16 cellular contexts compared by ENCODE assay signal in genomic region chr5:149785341-149785740, GRCh38. TPM values are rescaled to one million over a fixed set of nuclear protein-coding genes. Genes with fewer than 3 reads are reported as not detected.
DNase-seq lines count a peak whose midpoint lies in the region; ATAC-seq and TF ChIP-seq lines count a peak whose summit lies in the region.
"Had no signal": no experiment of that assay in that cellular context is flagged by ENCODE, and none has a peak within 500 bp of the region (broad histone marks: within the 10 kb centered on the region; RNA-seq: fewer than 3 reads in every experiment).

No MANE protein-coding gene starts in this region.

- TF ChIP-seq CTCF in heart right ventricle (IDR thresholded peaks at IDR 0.05) = no peak
- TF ChIP-seq CTCF in LNCaP clone FGC (IDR thresholded peaks at IDR 0.05; ENCODE audit: control insufficient read depth, extremely low read depth, insufficient read depth) = no peak
- no peak for TF ChIP-seq CTCF in mucosa of descending colon (IDR thresholded peaks at IDR 0.05)
- no peak for TF ChIP-seq CTCF in transverse colon (IDR thresholded peaks at IDR 0.05)

- WGBS in heart right ventricle, 2 donors = 78 to 79% methylated on average over 6 of the region's 6 CpGs
- 55 to 65% methylated on average over 2 to 6 of the region's 6 CpGs for WGBS in transverse colon (ENCODE audit: low coverage in 1 of 2), 2 donors

- ATAC-seq in heart right ventricle = no peak
- no peak for ATAC-seq in left cardiac atrium
- peak; percentile 71 for ATAC-seq in mucosa of descending colon
- ATAC-seq in stimulated activated memory B cell treated with anti-CD40 and anti-IgM and Interleukin-4, amounts not matched to agents 10 μg/mL and 1 μg/mL and 100 μg/mL, for 72 hours = no peak
- ATAC-seq in activated CD8-positive, alpha-beta T cell treated with anti-CD3 and anti-CD28 coated beads, Interleukin-2, amount 10 ng/mL, durations not matched to agents 7 days and 5 days = no peak
- ATAC-seq: CD8-positive, alpha-beta T cell; K562; Panc1 had no signal

- TF ChIP-seq POLR2A in transverse colon (IDR thresholded peaks at IDR 0.05) = peak; percentile 58

- DNase-seq in heart right ventricle (no peak), left cardiac atrium (no peak), LNCaP clone FGC (ENCODE audit: low read depth) (peak; percentile 92), mucosa of descending colon (peak in 2 of 3 donors; percentile 65 to 66), transverse colon (peak; percentile 63)
- DNase-seq in activated CD8-positive, alpha-beta T cell treated with anti-CD3 and anti-CD28 coated beads, Interleukin-2, amount 10 ng/mL, durations not matched to agents 7 days and 5 days = no peak
- DNase-seq: CD8-positive, alpha-beta T cell; NCI-H1105; NCI-H1694; NCI-H2081 treated with DMSO at 0.1 percent for 48 hours; NCI-H524 had no signal

- peaks cover 3% of the 10 kb centered on the region for H3K9me3 Mint-ChIP-seq in stimulated activated memory B cell treated with anti-CD40 and anti-IgM and Interleukin-4, amounts not matched to agents 10 μg/mL and 1 μg/mL and 100 μg/mL, for 72 hours
- H3K9me3 Mint-ChIP-seq in activated CD8-positive, alpha-beta T cell treated with anti-CD3 and anti-CD28 coated beads, Interleukin-2, amount 10 ng/mL, durations not matched to agents 7 days and 5 days (ENCODE audit: insufficient read depth) = no peaks in the 10 kb centered on the region

- peaks cover 37% of the 10 kb centered on the region for H3K36me3 Mint-ChIP-seq in stimulated activated memory B cell treated with anti-CD40 and anti-IgM and Interleukin-4, amounts not matched to agents 10 μg/mL and 1 μg/mL and 100 μg/mL, for 72 hours
- H3K36me3 Mint-ChIP-seq in activated CD8-positive, alpha-beta T cell treated with anti-CD3 and anti-CD28 coated beads, Interleukin-2, amount 10 ng/mL, durations not matched to agents 7 days and 5 days (ENCODE audit: low read depth) = peaks cover 28% of the 10 kb centered on the region

- H3K4me1 Mint-ChIP-seq in stimulated activated memory B cell treated with anti-CD40 and anti-IgM and Interleukin-4, amounts not matched to agents 10 μg/mL and 1 μg/mL and 100 μg/mL, for 72 hours = peaks cover 37% of the 10 kb centered on the region
- peaks cover 1% of the 10 kb centered on the region for H3K4me1 Mint-ChIP-seq in activated CD8-positive, alpha-beta T cell treated with anti-CD3 and anti-CD28 coated beads, Interleukin-2, amount 10 ng/mL, durations not matched to agents 7 days and 5 days (ENCODE audit: low read depth)

- no peaks in the 10 kb centered on the region for H3K9me3 ChIP-seq in heart right ventricle
- no peaks in the 10 kb centered on the region for H3K9me3 ChIP-seq in mucosa of descending colon
- no peaks in the 10 kb centered on the region for H3K9me3 ChIP-seq in transverse colon

- peak; percentile 43 for TF ChIP-seq EP300 in transverse colon (IDR thresholded peaks at IDR 0.05; ENCODE audit: low read depth)

- in situ Hi-C loops in transverse colon (cut with MboI; ENCODE audit: low pct_ligation_motif_present in 1 of 4, low pct_unique_long_range_greater_than_20kb in 1 of 4, low sequenced_read_pairs in 3 of 4) = no loop called here

- H3K27ac Mint-ChIP-seq in stimulated activated memory B cell treated with anti-CD40 and anti-IgM and Interleukin-4, amounts not matched to agents 10 μg/mL and 1 μg/mL and 100 μg/mL, for 72 hours = no peak overlapping the region
- no peak overlapping the region for H3K27ac Mint-ChIP-seq in activated CD8-positive, alpha-beta T cell treated with anti-CD3 and anti-CD28 coated beads, Interleukin-2, amount 10 ng/mL, durations not matched to agents 7 days and 5 days
- H3K27ac Mint-ChIP-seq: CD8-positive, alpha-beta T cell had no signal

- POLR2A ChIA-PET in activated CD8-positive, alpha-beta T cell treated with anti-CD3 and anti-CD28 coated beads, Interleukin-2, amount 10 ng/mL, durations not matched to agents 7 days and 5 days (lab: Charles Lee) = no interaction called here

- H3K4me1 ChIP-seq in heart right ventricle = peaks cover 12 to 71% (median 49%) of the 10 kb centered on the region in 9 donors
- H3K4me1 ChIP-seq in mucosa of descending colon (ENCODE audit: low read depth) = peaks cover 62% of the 10 kb centered on the region
- peaks cover 56 to 78% (median 65%) of the 10 kb centered on the region in 4 donors for H3K4me1 ChIP-seq in transverse colon
- H3K4me1 ChIP-seq: BLaER1 had no signal

- H3K36me3 ChIP-seq in heart right ventricle (no peaks in the 10 kb centered on the region), mucosa of descending colon (ENCODE audit: low read depth) (no peaks in the 10 kb centered on the region), transverse colon (no peaks in the 10 kb centered on the region)

- no peak overlapping the region for H3K4me3 Mint-ChIP-seq in stimulated activated memory B cell treated with anti-CD40 and anti-IgM and Interleukin-4, amounts not matched to agents 10 μg/mL and 1 μg/mL and 100 μg/mL, for 72 hours
- no peak overlapping the region for H3K4me3 Mint-ChIP-seq in activated CD8-positive, alpha-beta T cell treated with anti-CD3 and anti-CD28 coated beads, Interleukin-2, amount 10 ng/mL, durations not matched to agents 7 days and 5 days
- H3K4me3 Mint-ChIP-seq: CD8-positive, alpha-beta T cell had no signal

- H3K27me3 ChIP-seq in heart right ventricle (no peaks in the 10 kb centered on the region), transverse colon (no peaks in the 10 kb centered on the region)
- H3K27me3 ChIP-seq: BLaER1 had no signal

- no peak overlapping the region for H3K4me3 ChIP-seq in heart right ventricle
- no peak overlapping the region for H3K4me3 ChIP-seq in LNCaP clone FGC (ENCODE audit: low read depth, low read length)
- no peak overlapping the region for H3K4me3 ChIP-seq in mucosa of descending colon
- H3K4me3 ChIP-seq in transverse colon = no peak overlapping the region
- H3K4me3 ChIP-seq: BLaER1, K562, SK-N-MC had no signal

- intact Hi-C loops in heart right ventricle (cut with DNase I) = no loop called here
- intact Hi-C loops in left cardiac atrium (cut with DNase I) = no loop called here
- intact Hi-C loops in mucosa of descending colon (cut with DNase I, micrococcal nuclease) = no loop called here
- intact Hi-C loops in transverse colon (cut with DNase I; ENCODE audit: low total_unique reads) = no loop called here

- H3K27ac ChIP-seq in heart right ventricle = peak overlapping the region in 8 of 10 donors; percentile 33 to 90 (median 80)
- H3K27ac ChIP-seq in transverse colon = peak overlapping the region; percentile 82 to 89 (median 86)
- H3K27ac ChIP-seq: BLaER1, SK-N-MC had no signal

- CTCF ChIA-PET in activated CD8-positive, alpha-beta T cell treated with anti-CD3 and anti-CD28 coated beads, Interleukin-2, amount 10 ng/mL, durations not matched to agents 7 days and 5 days (lab: Charles Lee) = no interaction called here

- no peaks in the 10 kb centered on the region for H3K27me3 Mint-ChIP-seq in stimulated activated memory B cell treated with anti-CD40 and anti-IgM and Interleukin-4, amounts not matched to agents 10 μg/mL and 1 μg/mL and 100 μg/mL, for 72 hours
- no peaks in the 10 kb centered on the region for H3K27me3 Mint-ChIP-seq in activated CD8-positive, alpha-beta T cell treated with anti-CD3 and anti-CD28 coated beads, Interleukin-2, amount 10 ng/mL, durations not matched to agents 7 days and 5 days (ENCODE audit: low read depth)

RNA-seq across cellular contexts. Expression of gene PPARGC1B, which starts 55.2 kb away (rescaled TPM):
- 10 to 100 TPM; 21.5 to 36.6 (median 28.9) TPM for total RNA-seq in heart right ventricle
- 10 to 100 TPM in 1 of 2 donors, 1 to 10 TPM in 1; 1.6 to 15.4 TPM for polyA plus RNA-seq in heart right ventricle
- 10 to 100 TPM; 11.8 to 12.5 TPM for total RNA-seq in left cardiac atrium
- total RNA-seq in mucosa of descending colon = 10 to 100 TPM; 42.2 to 46.4 (median 44.4) TPM
- 100 to 1,000 TPM in 1 of 4 donors, 10 to 100 TPM in 3; 39.2 to 129 (median 58.3) TPM for total RNA-seq in transverse colon
- total RNA-seq in activated CD8-positive, alpha-beta T cell treated with anti-CD3 and anti-CD28 coated beads, Interleukin-2, amount 10 ng/mL, durations not matched to agents 7 days and 5 days = 1 to 10 TPM; 9.4 to 9.6 TPM

Comparison
In these comparisons a context has a peak if more than half of its experiments do, and no peak if none do; other contexts are left out.
1. DNase-seq: peak in LNCaP clone FGC (single experiment), mucosa of descending colon (2 of 3) and transverse colon (single experiment); none in heart right ventricle (0 of 2), left cardiac atrium (single experiment) and activated CD8-positive, alpha-beta T cell treated with anti-CD3 and anti-CD28 coated beads, Interleukin-2, amount 10 ng/mL, durations not matched to agents 7 days and 5 days (single experiment).